ENCODE assay signal across 16 cellular contexts in genomic region chr9:127222388-127223095, GRCh38. TPM values are rescaled to one million over a fixed set of nuclear protein-coding genes. Genes with fewer than 3 reads are reported as not detected.
DNase-seq lines count a peak whose midpoint lies in the region; ATAC-seq and TF ChIP-seq lines count a peak whose summit lies in the region.
"Had no signal": no experiment of that assay in that cellular context is flagged by ENCODE, and none has a peak within 500 bp of the region (broad histone marks: within the 10 kb centered on the region; RNA-seq: fewer than 3 reads in every experiment).

No MANE protein-coding gene starts in this region.

- H3K36me3 ChIP-seq in OCI-LY3 (replicated peaks; ENCODE audit: low read depth, low read length) (no peaks in the 10 kb centered on the region), upper lobe of left lung (no peaks in the 10 kb centered on the region)
- H3K36me3 ChIP-seq: Peyer's patch, SJSA1 had no signal

- intact Hi-C loops in CD4-positive, alpha-beta T cell (cut with DNase I, micrococcal nuclease), result loop anchor here in 1 of 2 experiments (10.0 kb wide), 1 partner anchor 932 kb away; no protein-coding TSS in a partner anchor
- intact Hi-C loops in dorsolateral prefrontal cortex (cut with DNase I), result loop anchor here (5.0 to 10.0 kb wide), 3 partner anchors 40 to 202 kb away; partner anchors contain the start of genes GARNL3 (in 1 of the 2) and ZNF79 (in 1 of the 2)

- peaks cover 19% of the 10 kb centered on the region for H3K27me3 Mint-ChIP-seq in CD4-positive, alpha-beta T cell
- H3K27me3 Mint-ChIP-seq in neural crest cell (ENCODE audit: low read depth), result peaks cover 47% of the 10 kb centered on the region

- CTCF ChIA-PET in CD4-positive, alpha-beta T cell (lab: Charles Lee), result interaction anchor here (2.3 kb wide), 1 partner anchor 8 kb away, joined by 6 read pairs; no protein-coding TSS in a partner anchor

- no peaks in the 10 kb centered on the region for H3K9me3 ChIP-seq in CD4-positive, alpha-beta T cell (ENCODE audit: control insufficient read depth, low read length)
- no peaks in the 10 kb centered on the region for H3K9me3 ChIP-seq in OCI-LY3 (ENCODE audit: insufficient read depth, low read length)
- no peaks in the 10 kb centered on the region for H3K9me3 ChIP-seq in upper lobe of left lung
- H3K9me3 ChIP-seq: A549, Peyer's patch, SJSA1 had no signal

- POLR2A ChIA-PET in CD4-positive, alpha-beta T cell (lab: Charles Lee), result no interaction called here

- TF ChIP-seq CTCF in CD4-positive, alpha-beta T cell (IDR thresholded peaks at IDR 0.05), result no peak
- TF ChIP-seq CTCF in OCI-LY3 (IDR thresholded peaks at IDR 0.05; ENCODE audit: low read depth, low read length), result no peak
- TF ChIP-seq CTCF in dorsolateral prefrontal cortex (IDR thresholded peaks at IDR 0.05 in 54 of 56, conservative IDR thresholded peaks at IDR 0.05 in 2 of 56; ENCODE audit: low read depth in 1 of 56, partially characterized antibody in 56 of 56), result no peak
- no peak for TF ChIP-seq CTCF in neural crest cell (conservative IDR thresholded peaks at IDR 0.05)
- no peak for TF ChIP-seq CTCF in upper lobe of left lung (IDR thresholded peaks at IDR 0.05)

- H4K20me1 ChIP-seq in OCI-LY3 (ENCODE audit: insufficient read depth, low read length), result no peaks in the 10 kb centered on the region

- peak overlapping the region; percentile 90 for H3K27ac Mint-ChIP-seq in CD4-positive, alpha-beta T cell
- H3K27ac Mint-ChIP-seq in neural crest cell (ENCODE audit: unreplicated experiment), result no peak overlapping the region

- H3K9ac ChIP-seq in OCI-LY3 (ENCODE audit: low read length), result no peak overlapping the region

- no peak for TF ChIP-seq EP300 in upper lobe of left lung (IDR thresholded peaks at IDR 0.05)

- H3K79me2 ChIP-seq in OCI-LY3 (ENCODE audit: low read length), result no peaks in the 10 kb centered on the region

- TF ChIP-seq POLR2A in upper lobe of left lung (IDR thresholded peaks at IDR 0.05), result no peak

- peak overlapping the region; percentile 47 for H3K4me2 ChIP-seq in OCI-LY3 (ENCODE audit: low read length)
- H3K4me2 ChIP-seq: A549 had no signal

- H3K4me1 ChIP-seq in OCI-LY3 (ENCODE audit: low read length) (peaks cover 36% of the 10 kb centered on the region), upper lobe of left lung (peaks cover 7 to 25% (median 15%) of the 10 kb centered on the region in 4 donors)

- no peaks in the 10 kb centered on the region for H3K27me3 ChIP-seq in CD4-positive, alpha-beta T cell (ENCODE audit: control insufficient read depth, insufficient read depth, low read length)
- H3K27me3 ChIP-seq in OCI-LY3 (ENCODE audit: low read depth, low read length) (0 out of 2 replicates have a peak, but pooled peaks cover 6% of the 10 kb centered on the region), dorsolateral prefrontal cortex (no peaks in the 10 kb centered on the region), upper lobe of left lung (no peaks in the 10 kb centered on the region)
- H3K27me3 ChIP-seq: Peyer's patch had no signal

- DNase-seq in CD4-positive, alpha-beta T cell, result no peak
- DNase-seq in dorsolateral prefrontal cortex, result no peak
- no peak for DNase-seq in neural crest cell (ENCODE audit: low read depth, low spot score)
- DNase-seq in activated CD4-positive, alpha-beta T cell treated with anti-CD3 and anti-CD28 coated beads for 48 hours, result no peak
- no peak for DNase-seq in ecto neural progenitor cell (ENCODE audit: low spot score)
- no peak for DNase-seq in upper lobe of left lung
- no peak for DNase-seq in activated CD4-positive, alpha-beta T cell treated with anti-CD3 and anti-CD28 coated beads, Interleukin-2, amount 50 U/mL, for 48 hours
- DNase-seq: Kasumi-1, NCI-H1105 treated with DMSO at 0.1 percent for 48 hours, NCI-H187 treated with DMSO at 0.1 percent for 48 hours, NCI-H226, NCI-H524, Peyer's patch had no signal

- peaks cover 12% of the 10 kb centered on the region for H3K36me3 Mint-ChIP-seq in CD4-positive, alpha-beta T cell (ENCODE audit: low read depth)
- no peaks in the 10 kb centered on the region for H3K36me3 Mint-ChIP-seq in neural crest cell (ENCODE audit: low read depth)

- H3K4me3 Mint-ChIP-seq in CD4-positive, alpha-beta T cell, result peak overlapping the region; percentile 11
- peak overlapping the region; percentile 47 for H3K4me3 Mint-ChIP-seq in neural crest cell

- H3K27ac ChIP-seq in CD4-positive, alpha-beta T cell (ENCODE audit: low read depth, low read length), result no peak overlapping the region
- H3K27ac ChIP-seq in OCI-LY3 (ENCODE audit: low read length) (no peak overlapping the region), dorsolateral prefrontal cortex (peak overlapping the region in 39 of 59 donors; percentile 6 to 94 (median 79)), upper lobe of left lung (no peak overlapping the region)
- H3K27ac ChIP-seq: A549, Peyer's patch, SJSA1 had no signal

- H3K4me1 Mint-ChIP-seq in CD4-positive, alpha-beta T cell (ENCODE audit: low read depth), result peaks cover 41% of the 10 kb centered on the region
- H3K4me1 Mint-ChIP-seq in neural crest cell, result peaks cover 7% of the 10 kb centered on the region

- H3K9me3 Mint-ChIP-seq in CD4-positive, alpha-beta T cell, result no peaks in the 10 kb centered on the region
- no peaks in the 10 kb centered on the region for H3K9me3 Mint-ChIP-seq in neural crest cell

- H3K4me3 ChIP-seq in OCI-LY3 (ENCODE audit: low read length), result no peak overlapping the region
- no peak overlapping the region for H3K4me3 ChIP-seq in dorsolateral prefrontal cortex
- no peak overlapping the region for H3K4me3 ChIP-seq in upper lobe of left lung
- H3K4me3 ChIP-seq: A549, Peyer's patch, SJSA1 had no signal

- H2AFZ ChIP-seq in OCI-LY3 (ENCODE audit: low read depth, low read length), result peak overlapping the region; percentile 6; the same call in 1 of the 2 replicates

- WGBS in upper lobe of left lung, 2 donors, result 85 to 91% methylated on average over 15 of the region's 15 CpGs

- ATAC-seq in CD4-positive, alpha-beta T cell (ENCODE audit: poor library complexity), result no peak
- no peak for ATAC-seq in upper lobe of left lung (ENCODE audit: low FRiP score in 2 of 2)
- ATAC-seq: A549 had no signal

RNA-seq across cellular contexts. Expression of gene GARNL3, which starts 42.0 kb away (rescaled TPM):
- 1 to 10 TPM in 1 of 2 experiments, under 1 TPM in 1; 0.63 to 1.8 TPM for total RNA-seq in CD4-positive, alpha-beta T cell
- total RNA-seq in dorsolateral prefrontal cortex, result 100 to 1,000 TPM in 54 of 120 experiments, 10 to 100 TPM in 66; 69.3 to 135 (median 98.3) TPM
- 10.3 and 10.5 TPM in 2 replicates for total RNA-seq in neural crest cell
- 10 to 100 TPM in 2 of 6 donors, 1 to 10 TPM in 4; 3.1 to 37.7 (median 7.0) TPM for total RNA-seq in upper lobe of left lung

Comparison
In these comparisons a context has a peak if more than half of its experiments do, and no peak if none do; other contexts are left out.
1. H3K27ac ChIP-seq: peak in dorsolateral prefrontal cortex (39 of 59); none in CD4-positive, alpha-beta T cell (single experiment), OCI-LY3 (single experiment) and upper lobe of left lung (0 of 4).